ENCODE assay signal across 8 cellular contexts in the genomic region with DNA sequence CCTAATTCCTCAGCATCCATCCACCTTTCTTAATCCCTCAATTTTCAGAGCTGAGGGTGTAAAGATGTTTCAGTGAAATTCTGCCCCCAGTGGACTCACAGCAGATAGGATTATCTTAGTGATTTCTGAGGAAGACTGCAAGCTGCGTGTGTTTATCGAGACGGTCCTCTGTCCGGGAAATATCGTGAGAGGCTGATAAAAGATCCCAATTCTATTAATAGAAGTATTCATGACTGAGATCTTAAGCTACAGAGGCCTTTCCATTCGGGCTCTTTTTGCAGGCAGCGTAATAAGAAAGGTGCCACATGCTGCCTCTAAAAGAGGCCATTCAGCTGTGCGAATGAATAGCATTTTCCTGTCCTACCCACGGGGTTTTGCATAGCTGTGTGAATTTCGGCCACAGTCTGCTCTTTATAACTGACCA.
A peak's percentile ranks its signal among the peaks of the same experiment; 100 is the strongest.
DNase-seq lines count a peak whose midpoint lies in the region; ATAC-seq and TF ChIP-seq lines count a peak whose summit lies in the region.

No MANE protein-coding gene starts in this region.

- H3K27ac ChIP-seq in 22Rv1 (no peak overlapping the region), SK-N-SH (ENCODE audit: low read depth in 2 of 2, low read length in 1 of 2) (peak overlapping the region; percentile 77 to 99; a peak in 3 of 4 replicates), right cardiac atrium (ENCODE audit: low read length) (peak overlapping the region; percentile 37)
- no peak overlapping the region for H3K27ac ChIP-seq in CD8-positive, alpha-beta T cell (ENCODE audit: low read depth, low read length)

- H3K27ac Mint-ChIP-seq in CD8-positive, alpha-beta T cell: no peak overlapping the region

- H3K4me3 ChIP-seq in SK-N-SH (ENCODE audit: low read depth in 2 of 2, low read length in 1 of 2) (peak overlapping the region; percentile 9 to 42; a peak in 2 of 4 replicates), right cardiac atrium (ENCODE audit: low read length) (no peak overlapping the region)
- no peak overlapping the region for H3K4me3 ChIP-seq in CD8-positive, alpha-beta T cell (ENCODE audit: low read depth, low read length)

- no peaks in the 10 kb centered on the region for H3K36me3 Mint-ChIP-seq in CD8-positive, alpha-beta T cell

- CTCF ChIA-PET in SK-N-SH (lab: Yijun Ruan, JAX): interaction anchor here (0.8 to 1.8 kb wide), 9 partner anchors 11 to 205 kb away, joined by 3 to 5 read pairs (median 3); no protein-coding TSS in a partner anchor
- CTCF ChIA-PET in CD8-positive, alpha-beta T cell (lab: Charles Lee): interaction anchor here (0.8 to 2.9 kb wide), 6 partner anchors 10 to 249 kb away, joined by 3 to 9 read pairs (median 3); no protein-coding TSS in a partner anchor

- H3K4me1 ChIP-seq in SK-N-SH (ENCODE audit: control insufficient read depth in 1 of 2, insufficient read depth in 2 of 2, low read depth in 1 of 2, low read length in 1 of 2) (peaks cover 0 to 46% of the 10 kb centered on the region in 2 experiments), right cardiac atrium (ENCODE audit: control insufficient read depth, insufficient read depth, low read length) (peaks cover 9% of the 10 kb centered on the region)
- peaks cover 4% of the 10 kb centered on the region for H3K4me1 ChIP-seq in CD8-positive, alpha-beta T cell (ENCODE audit: insufficient read depth, low read length)

- TF ChIP-seq RAD21 in SK-N-SH (IDR thresholded peaks at IDR 0.05; ENCODE audit: low read length): no peak

- WGBS in SK-N-SH (ENCODE audit: low lambda C conversion rate): 39% methylated on average over 10 of the region's 10 CpGs
- 49% methylated on average over 10 of the region's 10 CpGs for WGBS in right cardiac atrium

- no peaks in the 10 kb centered on the region for H4K20me1 ChIP-seq in SK-N-SH (ENCODE audit: insufficient read depth)

- ATAC-seq in right cardiac atrium (no peak), GM19395 (IDR thresholded peaks at IDR 0.05; ENCODE audit: unreplicated experiment) (no peak)
- ATAC-seq in CD8-positive, alpha-beta T cell: no peak

- DNase-seq in GM13976 (ENCODE audit: low spot score) (no peak), SK-N-SH (peak; percentile 1), right cardiac atrium (no peak), NCI-H2081 (lab: John Stamatoyannopoulos, UW) (no peak)
- DNase-seq in CD8-positive, alpha-beta T cell: no peak
- DNase-seq in stimulated activated CD4-positive, alpha-beta T cell treated with anti-CD3 and anti-CD28 coated beads, Interleukin-4, amount 100 ng/mL, for 4 hours: no peak

- peak overlapping the region; percentile 76 for H3K4me2 ChIP-seq in SK-N-SH

- peaks cover 9% of the 10 kb centered on the region for H3K4me1 Mint-ChIP-seq in CD8-positive, alpha-beta T cell (ENCODE audit: low read depth)

- peak overlapping the region; percentile 49 for H2AFZ ChIP-seq in SK-N-SH (ENCODE audit: low read depth)

- H3K27me3 ChIP-seq in SK-N-SH (ENCODE audit: insufficient read depth) (no peaks in the 10 kb centered on the region), right cardiac atrium (ENCODE audit: control insufficient read depth, insufficient read depth) (no peaks in the 10 kb centered on the region)
- H3K27me3 ChIP-seq in CD8-positive, alpha-beta T cell (ENCODE audit: insufficient read depth, low read length): no peaks in the 10 kb centered on the region

- no peak for TF ChIP-seq EP300 in SK-N-SH (IDR thresholded peaks at IDR 0.05; ENCODE audit: borderline replicate concordance in 1 of 2, low read depth in 1 of 2, low read length in 1 of 2)

- H3K9ac ChIP-seq in SK-N-SH: peak overlapping the region; percentile 66; the same call in 1 of the 2 replicates

- H3K9me3 Mint-ChIP-seq in CD8-positive, alpha-beta T cell: no peaks in the 10 kb centered on the region

- POLR2A ChIA-PET in SK-N-SH (lab: Yijun Ruan, JAX): no interaction called here
- POLR2A ChIA-PET in CD8-positive, alpha-beta T cell (lab: Charles Lee): interaction anchor here (0.8 kb wide), 1 partner anchor 518 kb away, joined by 3 read pairs; no protein-coding TSS in a partner anchor

- H3K9me3 ChIP-seq in SK-N-SH (no peaks in the 10 kb centered on the region), right cardiac atrium (ENCODE audit: control insufficient read depth, low read length) (no peaks in the 10 kb centered on the region)
- no peaks in the 10 kb centered on the region for H3K9me3 ChIP-seq in CD8-positive, alpha-beta T cell (ENCODE audit: low read length)

- no peaks in the 10 kb centered on the region for H3K27me3 Mint-ChIP-seq in CD8-positive, alpha-beta T cell (ENCODE audit: low read depth)

- H3K36me3 ChIP-seq in SK-N-SH (replicated peaks in 1 of 2; ENCODE audit: control insufficient read depth in 1 of 2, insufficient read depth in 2 of 2, low read length in 1 of 2): peaks cover 0 to 3% of the 10 kb centered on the region in 2 experiments
- H3K36me3 ChIP-seq in CD8-positive, alpha-beta T cell (ENCODE audit: insufficient read depth, low read length): no peaks in the 10 kb centered on the region

- in situ Hi-C loops in GM13976 (cut with MboI; ENCODE audit: low sequenced_read_pairs, unreplicated experiment): loop anchor here (10.0 kb wide), 1 partner anchor 244 kb away; no protein-coding TSS in a partner anchor

- H3K79me2 ChIP-seq in SK-N-SH (ENCODE audit: insufficient read depth): no peaks in the 10 kb centered on the region

- intact Hi-C loops in right cardiac atrium (cut with DNase I): no loop called here
- intact Hi-C loops in CD8-positive, alpha-beta T cell (cut with DNase I, micrococcal nuclease): loop anchor here (2.0 to 10.0 kb wide), 3 partner anchors 14 to 1374 kb away; no protein-coding TSS in a partner anchor

- no peaks in the 10 kb centered on the region for H3K9me2 ChIP-seq in SK-N-SH

- TF ChIP-seq CTCF in 22Rv1 (IDR thresholded peaks at IDR 0.05) (peak; percentile 81), GM13976 (IDR thresholded peaks at IDR 0.05; ENCODE audit: borderline replicate concordance, control extremely low read depth, extremely low read depth, insufficient read depth, missing control alignments) (peak; percentile 28), SK-N-SH (IDR thresholded peaks at IDR 0.05) (peak; percentile 64)
- TF ChIP-seq CTCF in CD8-positive, alpha-beta T cell (IDR thresholded peaks at IDR 0.05): no peak

- H3F3A ChIP-seq in SK-N-SH (replicated peaks; ENCODE audit: insufficient read depth): peaks cover 69% of the 10 kb centered on the region

- no peak overlapping the region for H3K4me3 Mint-ChIP-seq in CD8-positive, alpha-beta T cell

TF ChIP-seq in SK-N-SH, 30 proteins besides CTCF, POLR2A, EP300 and RAD21:
- no peak for TF ChIP-seq CHD2 (IDR thresholded peaks at IDR 0.05; ENCODE audit: low read length, partially characterized antibody)
- peak; percentile 5; the same call in 1 of the 2 replicates for TF ChIP-seq RXRA (IDR thresholded peaks at IDR 0.05; ENCODE audit: borderline replicate concordance, low read depth)
- TF ChIP-seq, protein P1, sequence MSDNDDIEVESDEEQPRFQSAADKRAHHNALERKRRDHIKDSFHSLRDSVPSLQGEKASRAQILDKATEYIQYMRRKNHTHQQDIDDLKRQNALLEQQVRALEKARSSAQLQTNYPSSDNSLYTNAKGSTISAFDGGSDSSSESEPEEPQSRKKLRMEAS (IDR thresholded peaks at IDR 0.05; ENCODE audit: low read depth): 0 out of 2 replicates have a peak, but pooled peaks have one; percentile 8
- no peak for TF ChIP-seq EZH2phosphoT487 (IDR thresholded peaks at IDR 0.05; ENCODE audit: borderline replicate concordance, low read depth)
- TF ChIP-seq, protein P2, sequence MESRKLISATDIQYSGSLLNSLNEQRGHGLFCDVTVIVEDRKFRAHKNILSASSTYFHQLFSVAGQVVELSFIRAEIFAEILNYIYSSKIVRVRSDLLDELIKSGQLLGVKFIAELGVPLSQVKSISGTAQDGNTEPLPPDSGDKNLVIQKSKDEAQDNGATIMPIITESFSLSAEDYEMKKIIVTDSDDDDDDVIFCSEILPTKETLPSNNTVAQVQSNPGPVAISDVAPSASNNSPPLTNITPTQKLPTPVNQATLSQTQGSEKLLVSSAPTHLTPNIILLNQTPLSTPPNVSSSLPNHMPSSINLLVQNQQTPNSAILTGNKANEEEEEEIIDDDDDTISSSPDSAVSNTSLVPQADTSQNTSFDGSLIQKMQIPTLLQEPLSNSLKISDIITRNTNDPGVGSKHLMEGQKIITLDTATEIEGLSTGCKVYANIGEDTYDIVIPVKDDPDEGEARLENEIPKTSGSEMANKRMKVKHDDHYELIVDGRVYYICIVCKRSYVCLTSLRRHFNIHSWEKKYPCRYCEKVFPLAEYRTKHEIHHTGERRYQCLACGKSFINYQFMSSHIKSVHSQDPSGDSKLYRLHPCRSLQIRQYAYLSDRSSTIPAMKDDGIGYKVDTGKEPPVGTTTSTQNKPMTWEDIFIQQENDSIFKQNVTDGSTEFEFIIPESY (IDR thresholded peaks at IDR 0.05; ENCODE audit: borderline replicate concordance, low read depth): no peak
- TF ChIP-seq, protein P3, sequence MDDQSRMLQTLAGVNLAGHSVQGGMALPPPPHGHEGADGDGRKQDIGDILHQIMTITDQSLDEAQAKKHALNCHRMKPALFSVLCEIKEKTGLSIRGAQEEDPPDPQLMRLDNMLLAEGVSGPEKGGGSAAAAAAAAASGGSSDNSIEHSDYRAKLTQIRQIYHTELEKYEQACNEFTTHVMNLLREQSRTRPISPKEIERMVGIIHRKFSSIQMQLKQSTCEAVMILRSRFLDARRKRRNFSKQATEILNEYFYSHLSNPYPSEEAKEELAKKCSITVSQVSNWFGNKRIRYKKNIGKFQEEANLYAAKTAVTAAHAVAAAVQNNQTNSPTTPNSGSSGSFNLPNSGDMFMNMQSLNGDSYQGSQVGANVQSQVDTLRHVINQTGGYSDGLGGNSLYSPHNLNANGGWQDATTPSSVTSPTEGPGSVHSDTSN (IDR thresholded peaks at IDR 0.05): no peak
- no peak for TF ChIP-seq SIN3A (IDR thresholded peaks at IDR 0.05; ENCODE audit: borderline replicate concordance, low read depth, low read length)

Comparison
In these comparisons a context has a peak if more than half of its experiments do, and no peak if none do; other contexts are left out.
1. H3K27ac ChIP-seq: peak in SK-N-SH (2 of 2) and right cardiac atrium (single experiment); none in 22Rv1 (single experiment) and CD8-positive, alpha-beta T cell (single experiment).
2. H3K4me3 ChIP-seq: peak in SK-N-SH (2 of 2); none in right cardiac atrium (single experiment) and CD8-positive, alpha-beta T cell (single experiment).
3. intact Hi-C loops: an anchor here in CD8-positive, alpha-beta T cell (2.0 to 10.0 kb wide); none called in right cardiac atrium.